In genomic region chr2:75190271-75190990, GRCh38 we compare ENCODE assay signal across 37 cellular contexts. TPM values are rescaled to one million over a fixed set of nuclear protein-coding genes. Genes with fewer than 3 reads are reported as not detected.
"Had no signal": no experiment of that assay in that cellular context is flagged by ENCODE, and none has a peak within 500 bp of the region (broad histone marks: within the 10 kb centered on the region; RNA-seq: fewer than 3 reads in every experiment).

No MANE protein-coding gene starts in this region.

- H3K27ac Mint-ChIP-seq: activated B cell treated with CpG ODN at 0.5 μM for 24 hours; activated CD4-positive, alpha-beta memory T cell treated with anti-CD3 and anti-CD28 coated beads for 36 hours; activated CD4-positive, alpha-beta T cell treated with anti-CD3 and anti-CD28 coated beads, Interleukin-2, amount 10 ng/mL, durations not matched to agents 24 days and 14 days; activated CD8-positive, alpha-beta T cell treated with anti-CD3 and anti-CD28 coated beads for 36 hours; activated naive CD4-positive, alpha-beta T cell treated with anti-CD3 and anti-CD28 coated beads, Interleukin-2, amount 10 ng/mL, durations not matched to agents 7 days and 5 days; activated naive CD4-positive, alpha-beta T cell treated with anti-CD3 and anti-CD28 coated beads, Interleukin-2, amount 50 U/mL, for 24 hours; activated naive CD8-positive, alpha-beta T cell; activated naive CD8-positive, alpha-beta T cell treated with anti-CD3 and anti-CD28 coated beads, Interleukin-2, amount 10 ng/mL, durations not matched to agents 7 days and 5 days; activated naive CD8-positive, alpha-beta T cell treated with anti-CD3 and anti-CD28 coated beads, Interleukin-2, amount 50 U/mL, for 24 hours; activated T-cell treated with anti-CD3 and anti-CD28 coated beads, Interleukin-2, amount 50 U/mL, for 72 hours; activated T-helper 1 cell treated with anti-CD3 and anti-CD28 coated beads, Interleukin-12 subunit alpha, Interleukin-12 subunit beta, Interleukin-2, Interleukin-4 antibody, amounts not matched to agents 30 ng/mL and 10 ng/mL and 1 ng/mL, durations not matched to agents 14 hours and 24 hours and 36 hours; activated T-helper 17 cell treated with anti-CD3 and anti-CD28 coated beads, Interleukin-2, amount 50 U/mL, for 72 hours; brain; T-helper 1 cell treated with Interleukin-12 subunit alpha and Interleukin-12 subunit beta and Interleukin-4 antibody, amounts not matched to agents 30 μg/mL and 1 μg/mL, for 36 hours; T-helper 2 cell treated with Interferon-gamma antibody and Interleukin-4, amounts not matched to agents 5 μg/mL and 100 μg/mL, for 36 hours had no signal

- H3K4me3 ChIP-seq: ascending aorta had no signal

- H3K4me1 ChIP-seq: ascending aorta had no signal

- ATAC-seq: activated CD8-positive, alpha-beta T cell treated with anti-CD3 and anti-CD28 coated beads for 36 hours; activated naive CD8-positive, alpha-beta T cell treated with anti-CD3 and anti-CD28 coated beads, Interleukin-2, amount 50 U/mL, for 24 hours; activated T-cell treated with anti-CD3 and anti-CD28 coated beads, Interleukin-2, amount 50 U/mL, for 4 hours; activated T-cell treated with anti-CD3 and anti-CD28 coated beads, Interleukin-2, amount 50 U/mL, for 72 hours; activated T-helper 17 cell treated with anti-CD3 and anti-CD28 coated beads, Interleukin-2, amount 50 U/mL, for 72 hours had no signal

- H3K4me3 Mint-ChIP-seq: activated B cell treated with CpG ODN at 0.5 μM for 24 hours; activated CD4-positive, alpha-beta memory T cell treated with anti-CD3 and anti-CD28 coated beads for 36 hours; activated CD4-positive, alpha-beta T cell treated with anti-CD3 and anti-CD28 coated beads, Interleukin-2, amount 10 ng/mL, durations not matched to agents 24 days and 14 days; activated CD8-positive, alpha-beta T cell treated with anti-CD3 and anti-CD28 coated beads for 36 hours; activated naive CD4-positive, alpha-beta T cell treated with anti-CD3 and anti-CD28 coated beads, Interleukin-2, amount 10 ng/mL, durations not matched to agents 7 days and 5 days; activated naive CD4-positive, alpha-beta T cell treated with anti-CD3 and anti-CD28 coated beads, Interleukin-2, amount 50 U/mL, for 24 hours; activated naive CD8-positive, alpha-beta T cell; activated naive CD8-positive, alpha-beta T cell treated with anti-CD3 and anti-CD28 coated beads, Interleukin-2, amount 10 ng/mL, durations not matched to agents 7 days and 5 days; activated naive CD8-positive, alpha-beta T cell treated with anti-CD3 and anti-CD28 coated beads, Interleukin-2, amount 50 U/mL, for 24 hours; activated T-cell treated with anti-CD3 and anti-CD28 coated beads, Interleukin-2, amount 50 U/mL, for 4 hours; activated T-cell treated with anti-CD3 and anti-CD28 coated beads, Interleukin-2, amount 50 U/mL, for 72 hours; activated T-helper 1 cell treated with anti-CD3 and anti-CD28 coated beads, Interleukin-12 subunit alpha, Interleukin-12 subunit beta, Interleukin-2, Interleukin-4 antibody, amounts not matched to agents 30 ng/mL and 10 ng/mL and 1 ng/mL, durations not matched to agents 14 hours and 24 hours and 36 hours; activated T-helper 17 cell treated with anti-CD3 and anti-CD28 coated beads, Interleukin-2, amount 50 U/mL, for 72 hours; brain; T-helper 1 cell treated with Interleukin-12 subunit alpha and Interleukin-12 subunit beta and Interleukin-4 antibody, amounts not matched to agents 30 μg/mL and 1 μg/mL, for 36 hours; T-helper 2 cell treated with Interferon-gamma antibody and Interleukin-4, amounts not matched to agents 5 μg/mL and 100 μg/mL, for 36 hours had no signal

- H3K27me3 ChIP-seq: ascending aorta had no signal

- H3K4me1 Mint-ChIP-seq: activated CD4-positive, alpha-beta T cell treated with anti-CD3 and anti-CD28 coated beads, Interleukin-2, amount 10 ng/mL, durations not matched to agents 24 days and 14 days; activated naive CD4-positive, alpha-beta T cell treated with anti-CD3 and anti-CD28 coated beads, Interleukin-2, amount 10 ng/mL, durations not matched to agents 7 days and 5 days; activated naive CD4-positive, alpha-beta T cell treated with anti-CD3 and anti-CD28 coated beads, Interleukin-2, amount 50 U/mL, for 24 hours; activated naive CD8-positive, alpha-beta T cell treated with anti-CD3 and anti-CD28 coated beads, Interleukin-2, amount 10 ng/mL, durations not matched to agents 7 days and 5 days; activated naive CD8-positive, alpha-beta T cell treated with anti-CD3 and anti-CD28 coated beads, Interleukin-2, amount 50 U/mL, for 24 hours; activated T-helper 17 cell treated with anti-CD3 and anti-CD28 coated beads, Interleukin-2, amount 50 U/mL, for 72 hours had no signal

- H3K36me3 ChIP-seq: ascending aorta had no signal

- H3K36me3 Mint-ChIP-seq: activated CD4-positive, alpha-beta memory T cell treated with anti-CD3 and anti-CD28 coated beads for 36 hours; activated naive CD4-positive, alpha-beta T cell treated with anti-CD3 and anti-CD28 coated beads, Interleukin-2, amount 10 ng/mL, durations not matched to agents 7 days and 5 days; activated naive CD4-positive, alpha-beta T cell treated with anti-CD3 and anti-CD28 coated beads, Interleukin-2, amount 50 U/mL, for 24 hours; activated naive CD8-positive, alpha-beta T cell; activated naive CD8-positive, alpha-beta T cell treated with anti-CD3 and anti-CD28 coated beads, Interleukin-2, amount 10 ng/mL, durations not matched to agents 7 days and 5 days; brain had no signal

- DNase-seq: activated B cell treated with CpG ODN at 0.5 μM for 24 hours; activated CD4-positive, alpha-beta memory T cell treated with anti-CD3 and anti-CD28 coated beads for 36 hours; activated CD4-positive, alpha-beta T cell treated with anti-CD3 and anti-CD28 coated beads for 4 hours; activated CD4-positive, alpha-beta T cell treated with anti-CD3 and anti-CD28 coated beads, Interleukin-2, amount 10 ng/mL, durations not matched to agents 24 days and 14 days; activated CD4-positive, alpha-beta T cell treated with anti-CD3 and anti-CD28 coated beads, Interleukin-2, amount 50 U/mL, for 1 hour; activated CD4-positive, alpha-beta T cell treated with anti-CD3 and anti-CD28 coated beads, Interleukin-2, amount 50 U/mL, for 4 hours; activated CD4-positive, CD25-positive, alpha-beta regulatory T cell treated with anti-CD3 and anti-CD28 coated beads, Interleukin-2, amount 50 U/mL, for 72 hours; activated CD8-positive, alpha-beta memory T cell treated with anti-CD3 and anti-CD28 coated beads, Interleukin-2, amount 50 U/mL, for 4 hours; activated CD8-positive, alpha-beta T cell treated with anti-CD3 and anti-CD28 coated beads for 36 hours; activated effector memory CD4-positive, alpha-beta T cell treated with Interleukin-2 at 50 U/mL for 16 hours; activated gamma-delta T cell; activated naive CD4-positive, alpha-beta T cell treated with anti-CD3 and anti-CD28 coated beads, Interleukin-2, amount 10 ng/mL, durations not matched to agents 7 days and 5 days; activated naive CD4-positive, alpha-beta T cell treated with Interleukin-2 at 50 U/mL for 16 hours; activated naive CD8-positive, alpha-beta T cell treated with anti-CD3 and anti-CD28 coated beads, Interleukin-2, amount 10 ng/mL, durations not matched to agents 7 days and 5 days; activated naive CD8-positive, alpha-beta T cell treated with anti-CD3 and anti-CD28 coated beads, Interleukin-2, amount 50 U/mL, for 24 hours; activated T-cell treated with anti-CD3 and anti-CD28 coated beads for 4 hours; activated T-cell treated with anti-CD3 and anti-CD28 coated beads, Interleukin-2, amount 50 U/mL, for 1 hour; activated T-cell treated with anti-CD3 and anti-CD28 coated beads, Interleukin-2, amount 50 U/mL, for 4 hours; activated T-cell treated with anti-CD3 and anti-CD28 coated beads, Interleukin-2, amount 50 U/mL, for 72 hours; amygdala; anterior cingulate cortex; central memory CD4-positive, alpha-beta T cell; SW 1271; T-helper 1 cell; T-helper 2 cell; T-helper 9 cell had no signal

- H3K9me3 ChIP-seq: ascending aorta had no signal

- H3K27ac ChIP-seq: ascending aorta, VCaP had no signal

- H3K9me3 Mint-ChIP-seq: activated B cell treated with CpG ODN at 0.5 μM for 24 hours; activated CD4-positive, alpha-beta memory T cell treated with anti-CD3 and anti-CD28 coated beads for 36 hours; activated CD4-positive, alpha-beta T cell treated with anti-CD3 and anti-CD28 coated beads, Interleukin-2, amount 10 ng/mL, durations not matched to agents 24 days and 14 days; activated CD8-positive, alpha-beta T cell treated with anti-CD3 and anti-CD28 coated beads for 36 hours; activated naive CD4-positive, alpha-beta T cell treated with anti-CD3 and anti-CD28 coated beads, Interleukin-2, amount 10 ng/mL, durations not matched to agents 7 days and 5 days; activated naive CD4-positive, alpha-beta T cell treated with anti-CD3 and anti-CD28 coated beads, Interleukin-2, amount 50 U/mL, for 24 hours; activated naive CD8-positive, alpha-beta T cell treated with anti-CD3 and anti-CD28 coated beads, Interleukin-2, amount 10 ng/mL, durations not matched to agents 7 days and 5 days; activated naive CD8-positive, alpha-beta T cell treated with anti-CD3 and anti-CD28 coated beads, Interleukin-2, amount 50 U/mL, for 24 hours; activated T-cell treated with anti-CD3 and anti-CD28 coated beads, Interleukin-2, amount 50 U/mL, for 4 hours; activated T-cell treated with anti-CD3 and anti-CD28 coated beads, Interleukin-2, amount 50 U/mL, for 72 hours; activated T-helper 1 cell treated with anti-CD3 and anti-CD28 coated beads, Interleukin-12 subunit alpha, Interleukin-12 subunit beta, Interleukin-2, Interleukin-4 antibody, amounts not matched to agents 30 ng/mL and 10 ng/mL and 1 ng/mL, durations not matched to agents 14 hours and 24 hours and 36 hours; activated T-helper 17 cell treated with anti-CD3 and anti-CD28 coated beads, Interleukin-2, amount 50 U/mL, for 72 hours; brain; T-helper 1 cell treated with Interleukin-12 subunit alpha and Interleukin-12 subunit beta and Interleukin-4 antibody, amounts not matched to agents 30 μg/mL and 1 μg/mL, for 36 hours; T-helper 2 cell treated with Interferon-gamma antibody and Interleukin-4, amounts not matched to agents 5 μg/mL and 100 μg/mL, for 36 hours had no signal

RNA-seq across cellular contexts. Expression of gene TACR1, which starts 8.9 kb away (rescaled TPM):
- total RNA-seq: activated B cell treated with CpG ODN at 0.5 μM for 24 hours; activated CD4-positive, alpha-beta memory T cell treated with anti-CD3 and anti-CD28 coated beads for 36 hours; activated CD4-positive, alpha-beta T cell treated with anti-CD3 and anti-CD28 coated beads, Interleukin-2, amount 10 ng/mL, durations not matched to agents 24 days and 14 days; activated CD8-positive, alpha-beta memory T cell treated with anti-CD3 and anti-CD28 coated beads for 36 hours; activated CD8-positive, alpha-beta T cell treated with anti-CD3 and anti-CD28 coated beads for 36 hours; activated naive CD8-positive, alpha-beta T cell treated with anti-CD3 and anti-CD28 coated beads, Interleukin-2, amount 10 ng/mL, durations not matched to agents 7 days and 5 days; activated T-cell treated with anti-CD3 and anti-CD28 coated beads, Interleukin-2, amount 50 U/mL, for 4 hours; activated T-cell treated with anti-CD3 and anti-CD28 coated beads, Interleukin-2, amount 50 U/mL, for 72 hours; activated T-helper 1 cell treated with anti-CD3 and anti-CD28 coated beads, Interleukin-12 subunit alpha, Interleukin-12 subunit beta, Interleukin-2, Interleukin-4 antibody, amounts not matched to agents 30 ng/mL and 10 ng/mL and 1 ng/mL, durations not matched to agents 14 hours and 24 hours and 36 hours; activated T-helper 17 cell treated with anti-CD3 and anti-CD28 coated beads, Interleukin-2, amount 50 U/mL, for 72 hours; cardiac septum had no signal
